ENCODE assay signal across 1 cellular context in genomic region chr17:46191332-46192210, GRCh38.
A peak's percentile ranks its signal among the peaks of the same experiment; 100 is the strongest.
TF ChIP-seq lines count a peak whose summit lies in the region.

No MANE protein-coding gene starts in this region.

TF ChIP-seq in K562, 482 proteins besides CTCF, POLR2A, EP300 and RAD21 (continued from another document and continues in another):
- TF ChIP-seq ETV6 (IDR thresholded peaks at IDR 0.05; ENCODE audit: borderline replicate concordance in 1 of 2, low read depth in 2 of 2, low read length in 1 of 2): 0 out of 4 replicates have a peak, but pooled peaks of 1 of the 2 experiments have one; percentile 25
- 0 out of 2 replicates have a peak, but pooled peaks have one; percentile 46 for TF ChIP-seq ETV6 (CRISPR knock-in tag; IDR thresholded peaks at IDR 0.05; ENCODE audit: borderline replicate concordance)
- TF ChIP-seq MXI1 (IDR thresholded peaks at IDR 0.05; ENCODE audit: low read depth, low read length): peak; percentile 78; the same call in 1 of the 2 replicates
- no peak for TF ChIP-seq HMBOX1 (IDR thresholded peaks at IDR 0.05)
- no peak for TF ChIP-seq ZNF263 (CRISPR knock-in tag; IDR thresholded peaks at IDR 0.05; ENCODE audit: borderline replicate concordance)
- TF ChIP-seq CHAMP1 (IDR thresholded peaks at IDR 0.05): no peak
- no peak for TF ChIP-seq POLR3G (IDR thresholded peaks at IDR 0.05; ENCODE audit: extremely low read depth, insufficient read length, insufficient replicate concordance)
- no peak for TF ChIP-seq HOMEZ (CRISPR knock-in tag; IDR thresholded peaks at IDR 0.05)
- TF ChIP-seq NRF1 (conservative IDR thresholded peaks at IDR 0.05 in 1 of 2, IDR thresholded peaks at IDR 0.05 in 1 of 2): no peak
- no peak for TF ChIP-seq MCM3 (IDR thresholded peaks at IDR 0.05)
- TF ChIP-seq ILK (tag; IDR thresholded peaks at IDR 0.05; ENCODE audit: borderline replicate concordance, low read depth): no peak
- TF ChIP-seq ZNF780A (CRISPR knock-in tag; IDR thresholded peaks at IDR 0.05): 0 out of 2 replicates have a peak, but pooled peaks have one; percentile 26
- TF ChIP-seq BCL6 (CRISPR knock-in tag; IDR thresholded peaks at IDR 0.05): no peak
- TF ChIP-seq ZBTB12 (CRISPR knock-in tag; IDR thresholded peaks at IDR 0.05): no peak
- TF ChIP-seq CBFA2T2 (conservative IDR thresholded peaks at IDR 0.05): peak; percentile 59
- peak; percentile 52; the same call in 1 of the 2 replicates for TF ChIP-seq MAX (CRISPR knock-in tag; IDR thresholded peaks at IDR 0.05)
- no peak for TF ChIP-seq ZNF41 (CRISPR knock-in tag; conservative IDR thresholded peaks at IDR 0.05)
- TF ChIP-seq POLR3A (IDR thresholded peaks at IDR 0.05; ENCODE audit: borderline replicate concordance, extremely low read depth, insufficient read depth, insufficient read length): no peak
- no peak for TF ChIP-seq PATZ1 (CRISPR knock-in tag; IDR thresholded peaks at IDR 0.05; ENCODE audit: borderline replicate concordance)
- TF ChIP-seq MGA (IDR thresholded peaks at IDR 0.05): peak; percentile 57
- no peak for TF ChIP-seq DLX4 (CRISPR knock-in tag; IDR thresholded peaks at IDR 0.05)
- TF ChIP-seq KLF13 (tag; IDR thresholded peaks at IDR 0.05; ENCODE audit: borderline replicate concordance, low read depth): peak; percentile 47; the same call in 1 of the 2 replicates
- TF ChIP-seq ARNT (IDR thresholded peaks at IDR 0.05): peak in 1 of 2 experiments; percentile 18; a peak in 1 of 4 replicates
- TF ChIP-seq SRSF1 (IDR thresholded peaks at IDR 0.05; ENCODE audit: low read depth, low read length): no peak
- TF ChIP-seq JUN (IDR thresholded peaks at IDR 0.05; ENCODE audit: borderline replicate concordance, low read depth, low read length): no peak
- TF ChIP-seq JUN (CRISPR knock-in tag; IDR thresholded peaks at IDR 0.05; ENCODE audit: borderline replicate concordance): no peak
- TF ChIP-seq HMG20B (CRISPR knock-in tag; IDR thresholded peaks at IDR 0.05): no peak
- TF ChIP-seq FOXK2 (conservative IDR thresholded peaks at IDR 0.05 in 1 of 2, IDR thresholded peaks at IDR 0.05 in 1 of 2; ENCODE audit: low read depth in 2 of 2): peak; percentile 97 to 99
- TF ChIP-seq HNRNPLL (IDR thresholded peaks at IDR 0.05; ENCODE audit: low read depth, low read length, poor library complexity, severe bottlenecking): no peak
- TF ChIP-seq CBX5 (IDR thresholded peaks at IDR 0.05; ENCODE audit: borderline replicate concordance, low read depth): no peak
- TF ChIP-seq FOXA1 (IDR thresholded peaks at IDR 0.05; ENCODE audit: borderline replicate concordance): no peak
- no peak for TF ChIP-seq NELFE (IDR thresholded peaks at IDR 0.05; ENCODE audit: insufficient read depth, insufficient read length)
- TF ChIP-seq MYC (IDR thresholded peaks at IDR 0.05; ENCODE audit: low read depth, low read length): peak; percentile 82
- TF ChIP-seq MYC (CRISPR knock-in tag; IDR thresholded peaks at IDR 0.05; ENCODE audit: borderline replicate concordance, low read depth): no peak
- TF ChIP-seq TAF1 (IDR thresholded peaks at IDR 0.05; ENCODE audit: control insufficient read depth, extremely low read depth, insufficient read depth, low read length, severe bottlenecking): peak; percentile 63
